ENCODE assay signal across 8 cellular contexts in genomic region chr14:89040438-89041244, GRCh38.
DNase-seq lines count a peak whose midpoint lies in the region; ATAC-seq and TF ChIP-seq lines count a peak whose summit lies in the region.

No MANE protein-coding gene starts in this region.

- H3K4me1 ChIP-seq in ascending aorta (peaks cover 0 to 11% of the 10 kb centered on the region in 2 donors), right atrium auricular region (peaks cover 0 to 9% of the 10 kb centered on the region in 2 donors), rectal smooth muscle tissue (ENCODE audit: control insufficient read depth, insufficient read depth, low read length) (no peaks in the 10 kb centered on the region), uterus (peaks cover 0 to 4% of the 10 kb centered on the region in 2 donors)

- DNase-seq in ELF-1 (ENCODE audit: low read depth, low spot score), result peak; percentile 95
- DNase-seq in NCI-H146 treated with DMSO at 0.1 percent for 48 hours (lab: John Stamatoyannopoulos, UW; ENCODE audit: unreplicated experiment), result peak; percentile 47
- peak; percentile 65 for DNase-seq in T-helper 2 cell treated with Interferon-gamma antibody and Interleukin-4, amounts not matched to agents 5 μg/mL and 100 μg/mL, for 36 hours (ENCODE audit: low spot score)
- DNase-seq in ascending aorta (ENCODE audit: low spot score in 2 of 2), result peak; percentile 60 to 95
- DNase-seq in right atrium auricular region (ENCODE audit: low spot score), result peak; percentile 96
- peak; percentile 87 to 91 for DNase-seq in uterus

- TF ChIP-seq CTCF in ascending aorta (IDR thresholded peaks at IDR 0.05) (peak; percentile 94 to 99 (median 96)), right atrium auricular region (IDR thresholded peaks at IDR 0.05) (peak; percentile 96 to 99), uterus (IDR thresholded peaks at IDR 0.05) (peak; percentile 83 to 95 (median 93))

- H3K27ac ChIP-seq in ascending aorta (peak overlapping the region; percentile 81 to 88), right atrium auricular region (peak overlapping the region; percentile 82), rectal smooth muscle tissue (ENCODE audit: low read depth, low read length) (peak overlapping the region; percentile 80), uterus (peak overlapping the region; percentile 89 to 92)

- H3K36me3 ChIP-seq in ascending aorta, result no peaks in the 10 kb centered on the region
- no peaks in the 10 kb centered on the region for H3K36me3 ChIP-seq in right atrium auricular region
- H3K36me3 ChIP-seq in rectal smooth muscle tissue (ENCODE audit: control insufficient read depth, insufficient read depth, low read length), result no peaks in the 10 kb centered on the region
- H3K36me3 ChIP-seq in uterus, result no peaks in the 10 kb centered on the region

- H3K9me3 ChIP-seq in ascending aorta, result no peaks in the 10 kb centered on the region
- H3K9me3 ChIP-seq in right atrium auricular region, result no peaks in the 10 kb centered on the region
- H3K9me3 ChIP-seq in uterus, result no peaks in the 10 kb centered on the region

- peaks cover 4% of the 10 kb centered on the region for H3K4me1 Mint-ChIP-seq in T-helper 2 cell treated with Interferon-gamma antibody and Interleukin-4, amounts not matched to agents 5 μg/mL and 100 μg/mL, for 36 hours (ENCODE audit: low read depth)

- H3K27ac Mint-ChIP-seq in T-helper 2 cell treated with Interferon-gamma antibody and Interleukin-4, amounts not matched to agents 5 μg/mL and 100 μg/mL, for 36 hours, result no peak overlapping the region

- peak overlapping the region; percentile 67 for H3K4me3 Mint-ChIP-seq in T-helper 2 cell treated with Interferon-gamma antibody and Interleukin-4, amounts not matched to agents 5 μg/mL and 100 μg/mL, for 36 hours

- peak; percentile 80 for ATAC-seq in HG02571 (IDR thresholded peaks at IDR 0.05; ENCODE audit: unreplicated experiment)

- H3K36me3 Mint-ChIP-seq in T-helper 2 cell treated with Interferon-gamma antibody and Interleukin-4, amounts not matched to agents 5 μg/mL and 100 μg/mL, for 36 hours (ENCODE audit: low read depth), result peaks cover 1% of the 10 kb centered on the region

- peak overlapping the region; percentile 19 for H3K9ac ChIP-seq in rectal smooth muscle tissue (ENCODE audit: low read length)

- H3K4me3 ChIP-seq in ascending aorta, result peak overlapping the region; percentile 40 to 44
- H3K4me3 ChIP-seq in right atrium auricular region, result peak overlapping the region; percentile 15 to 45
- peak overlapping the region; percentile 67 for H3K4me3 ChIP-seq in rectal smooth muscle tissue (ENCODE audit: low read length)
- peak overlapping the region; percentile 31 to 32 for H3K4me3 ChIP-seq in uterus

- no peak for TF ChIP-seq POLR2A in uterus (IDR thresholded peaks at IDR 0.05)

- intact Hi-C loops in ascending aorta (cut with DNase I) (loop anchor here (2.0 to 10.0 kb wide), 7 partner anchors 94 to 872 kb away; partner anchors contain the start of gene FOXN3), uterus (cut with DNase I; ENCODE audit: low total_unique reads) (no loop called here)

- H3K27me3 Mint-ChIP-seq in T-helper 2 cell treated with Interferon-gamma antibody and Interleukin-4, amounts not matched to agents 5 μg/mL and 100 μg/mL, for 36 hours (ENCODE audit: low read depth), result peaks cover 37% of the 10 kb centered on the region

- H3K27me3 ChIP-seq in ascending aorta (no peaks in the 10 kb centered on the region), right atrium auricular region (no peaks in the 10 kb centered on the region), rectal smooth muscle tissue (ENCODE audit: control insufficient read depth, insufficient read depth, low read length) (no peaks in the 10 kb centered on the region), uterus (no peaks in the 10 kb centered on the region)

- H3K9me3 Mint-ChIP-seq in T-helper 2 cell treated with Interferon-gamma antibody and Interleukin-4, amounts not matched to agents 5 μg/mL and 100 μg/mL, for 36 hours, result peaks cover 13% of the 10 kb centered on the region

Comparison
In these comparisons a context has a peak if more than half of its experiments do, and no peak if none do; other contexts are left out.
1. Peak in every context shown above with its lines: DNase-seq, ATAC-seq, H3K4me3 ChIP-seq and H3K27ac ChIP-seq.